7 cellular contexts compared by ENCODE assay signal in genomic region chr10:128759174-128759573, GRCh38.
"Had no signal": no experiment of that assay in that cellular context is flagged by ENCODE, and none has a peak within 500 bp of the region (broad histone marks: within the 10 kb centered on the region; RNA-seq: fewer than 3 reads in every experiment).

No MANE protein-coding gene starts in this region.

- H3K36me3 ChIP-seq: HAP-1 had no signal

- H3K27ac ChIP-seq: GM23248 had no signal

- H3K4me3 ChIP-seq: GM23248, HAP-1 had no signal

- H3K9me3 ChIP-seq: HAP-1 had no signal

- H3K4me1 ChIP-seq: HAP-1 had no signal

- DNase-seq: GM23248, GOT3, H7, KBM-7 had no signal

- ATAC-seq: HCT116, HepG2 had no signal
